In genomic region chr3:72976182-72976825, GRCh38 we compare ENCODE assay signal across 23 cellular contexts. TPM values are rescaled to one million over a fixed set of nuclear protein-coding genes. Genes with fewer than 3 reads are reported as not detected.
DNase-seq lines count a peak whose midpoint lies in the region; ATAC-seq, FAIRE-seq and TF ChIP-seq lines count a peak whose summit lies in the region.
"Had no signal": no experiment of that assay in that cellular context is flagged by ENCODE, and none has a peak within 500 bp of the region (broad histone marks: within the 10 kb centered on the region; RNA-seq: fewer than 3 reads in every experiment).

No MANE protein-coding gene starts in this region.

- H3K4me2 ChIP-seq in skeletal muscle satellite cell (ENCODE audit: low read length), result peak overlapping the region; percentile 8

- H3K27me3 ChIP-seq in RWPE2 (ENCODE audit: insufficient read depth, poor library complexity, severe bottlenecking) (no peaks in the 10 kb centered on the region), skeletal muscle satellite cell (ENCODE audit: control insufficient read depth, insufficient read depth, low read length) (no peaks in the 10 kb centered on the region)
- H3K27me3 ChIP-seq: cardiac muscle cell, MG63, transverse colon had no signal

- peak; percentile 18 for FAIRE-seq in GM19239 (lab: Jason Lieb, UNC)
- FAIRE-seq: HTR-8/SVneo had no signal

- H3K4me3 ChIP-seq in RWPE2 (ENCODE audit: severe bottlenecking), result no peak overlapping the region
- H3K4me3 ChIP-seq in fibroblast of mammary gland (ENCODE audit: control insufficient read depth, low read depth, low read length), result no peak overlapping the region
- H3K4me3 ChIP-seq in skeletal muscle satellite cell (ENCODE audit: low read length), result no peak overlapping the region
- H3K4me3 ChIP-seq: cardiac muscle cell, HAP-1, lower lobe of right lung, MG63, transverse colon had no signal

- H3K9me3 ChIP-seq in RWPE2 (ENCODE audit: severe bottlenecking), result no peaks in the 10 kb centered on the region
- no peaks in the 10 kb centered on the region for H3K9me3 ChIP-seq in skeletal muscle satellite cell (replicated peaks; ENCODE audit: low read length)
- H3K9me3 ChIP-seq: HAP-1, lower lobe of right lung, MG63, transverse colon had no signal

- H3K4me3 Mint-ChIP-seq in activated T-helper 1 cell treated with anti-CD3 and anti-CD28 coated beads, Interleukin-12 subunit alpha, Interleukin-12 subunit beta, Interleukin-2, Interleukin-4 antibody, amounts not matched to agents 30 ng/mL and 10 ng/mL and 1 ng/mL, durations not matched to agents 14 hours and 24 hours and 36 hours, result no peak overlapping the region
- H3K4me3 Mint-ChIP-seq: activated CD8-positive, alpha-beta T cell treated with anti-CD3 and anti-CD28 coated beads, Interleukin-2, amount 10 ng/mL, durations not matched to agents 7 days and 5 days; activated naive CD8-positive, alpha-beta T cell treated with anti-CD3 and anti-CD28 coated beads for 36 hours; naive thymus-derived CD4-positive, alpha-beta T cell; stimulated activated naive B cell treated with anti-CD40 and anti-IgM and Interleukin-4, amounts not matched to agents 10 μg/mL and 1 μg/mL and 100 μg/mL, for 72 hours; T-cell had no signal

- TF ChIP-seq CTCF in RWPE2 (IDR thresholded peaks at IDR 0.05; ENCODE audit: poor library complexity, severe bottlenecking), result no peak
- TF ChIP-seq CTCF in fibroblast of mammary gland (conservative IDR thresholded peaks at IDR 0.05; ENCODE audit: control insufficient read depth, insufficient read depth, low read depth, low read length), result no peak

- peaks cover 4% of the 10 kb centered on the region for H3K27me3 Mint-ChIP-seq in activated T-helper 1 cell treated with anti-CD3 and anti-CD28 coated beads, Interleukin-12 subunit alpha, Interleukin-12 subunit beta, Interleukin-2, Interleukin-4 antibody, amounts not matched to agents 30 ng/mL and 10 ng/mL and 1 ng/mL, durations not matched to agents 14 hours and 24 hours and 36 hours (ENCODE audit: insufficient read depth)

- H3K36me3 ChIP-seq in RWPE2 (ENCODE audit: low read depth) (no peaks in the 10 kb centered on the region), skeletal muscle satellite cell (ENCODE audit: insufficient read depth, low read length) (no peaks in the 10 kb centered on the region)
- H3K36me3 ChIP-seq: cardiac muscle cell, HAP-1, lower lobe of right lung, MG63, transverse colon had no signal

- H3K9ac ChIP-seq in skeletal muscle satellite cell (ENCODE audit: low read depth, low read length), result no peak overlapping the region

- peaks cover 12% of the 10 kb centered on the region for H3K4me1 ChIP-seq in RWPE2 (ENCODE audit: insufficient read depth, poor library complexity, severe bottlenecking)
- peaks cover 7% of the 10 kb centered on the region for H3K4me1 ChIP-seq in skeletal muscle satellite cell (ENCODE audit: control insufficient read depth, insufficient read depth, low read length)
- H3K4me1 ChIP-seq: lower lobe of right lung had no signal

- no peak overlapping the region for H3K27ac Mint-ChIP-seq in activated T-helper 1 cell treated with anti-CD3 and anti-CD28 coated beads, Interleukin-12 subunit alpha, Interleukin-12 subunit beta, Interleukin-2, Interleukin-4 antibody, amounts not matched to agents 30 ng/mL and 10 ng/mL and 1 ng/mL, durations not matched to agents 14 hours and 24 hours and 36 hours
- H3K27ac Mint-ChIP-seq: activated CD8-positive, alpha-beta T cell treated with anti-CD3 and anti-CD28 coated beads, Interleukin-2, amount 10 ng/mL, durations not matched to agents 7 days and 5 days; activated naive CD8-positive, alpha-beta T cell treated with anti-CD3 and anti-CD28 coated beads for 36 hours; stimulated activated naive B cell treated with anti-CD40 and anti-IgM and Interleukin-4, amounts not matched to agents 10 μg/mL and 1 μg/mL and 100 μg/mL, for 72 hours; T-cell had no signal

- DNase-seq in GM19239 (ENCODE audit: insufficient read length, low spot score) (no peak), RWPE2 (ENCODE audit: low spot score) (no peak), fibroblast of mammary gland (ENCODE audit: low read depth) (peak; percentile 66), cerebellum (ENCODE audit: low spot score) (no peak), substantia nigra (lab: John Stamatoyannopoulos, UW) (no peak)
- no peak for DNase-seq in activated T-helper 1 cell treated with anti-CD3 and anti-CD28 coated beads, Interleukin-12 subunit alpha, Interleukin-12 subunit beta, Interleukin-2, Interleukin-4 antibody, amounts not matched to agents 30 ng/mL and 10 ng/mL and 1 ng/mL, durations not matched to agents 14 hours and 24 hours and 36 hours (ENCODE audit: low spot score)
- DNase-seq: activated CD8-positive, alpha-beta T cell treated with anti-CD3 and anti-CD28 coated beads, Interleukin-2, amount 10 ng/mL, durations not matched to agents 7 days and 5 days; activated naive CD8-positive, alpha-beta T cell treated with anti-CD3 and anti-CD28 coated beads for 36 hours; activated T-cell treated with anti-CD3 and anti-CD28 coated beads, Interleukin-2, amount 50 U/mL, for 72 hours; lower lobe of right lung; MG63; naive thymus-derived CD4-positive, alpha-beta T cell; NCI-H187; NCI-H446; stimulated activated naive B cell treated with anti-CD40 and anti-IgM and Interleukin-4, amounts not matched to agents 10 μg/mL and 1 μg/mL and 100 μg/mL, for 72 hours; T-cell; transverse colon had no signal

- intact Hi-C loops in activated T-helper 1 cell treated with anti-CD3 and anti-CD28 coated beads, Interleukin-12 subunit alpha, Interleukin-12 subunit beta, Interleukin-2, Interleukin-4 antibody, amounts not matched to agents 30 ng/mL and 10 ng/mL and 1 ng/mL, durations not matched to agents 14 hours and 24 hours and 36 hours (cut with micrococcal nuclease), result loop anchor here (5.0 kb wide), 1 partner anchor 1914 kb away; no protein-coding TSS in a partner anchor

- ATAC-seq in RWPE2 (ENCODE audit: low read depth), result peak; percentile 38; the same call in 1 of the 3 replicates
- ATAC-seq: activated CD8-positive, alpha-beta T cell treated with anti-CD3 and anti-CD28 coated beads, Interleukin-2, amount 10 ng/mL, durations not matched to agents 7 days and 5 days; T-cell had no signal

- H3K9me3 Mint-ChIP-seq in activated T-helper 1 cell treated with anti-CD3 and anti-CD28 coated beads, Interleukin-12 subunit alpha, Interleukin-12 subunit beta, Interleukin-2, Interleukin-4 antibody, amounts not matched to agents 30 ng/mL and 10 ng/mL and 1 ng/mL, durations not matched to agents 14 hours and 24 hours and 36 hours, result no peaks in the 10 kb centered on the region
- H3K9me3 Mint-ChIP-seq: activated naive CD8-positive, alpha-beta T cell treated with anti-CD3 and anti-CD28 coated beads for 36 hours; activated T-cell treated with anti-CD3 and anti-CD28 coated beads, Interleukin-2, amount 50 U/mL, for 72 hours; naive thymus-derived CD4-positive, alpha-beta T cell; stimulated activated naive B cell treated with anti-CD40 and anti-IgM and Interleukin-4, amounts not matched to agents 10 μg/mL and 1 μg/mL and 100 μg/mL, for 72 hours; T-cell had no signal

- peaks cover 24% of the 10 kb centered on the region for H3K4me1 Mint-ChIP-seq in activated T-helper 1 cell treated with anti-CD3 and anti-CD28 coated beads, Interleukin-12 subunit alpha, Interleukin-12 subunit beta, Interleukin-2, Interleukin-4 antibody, amounts not matched to agents 30 ng/mL and 10 ng/mL and 1 ng/mL, durations not matched to agents 14 hours and 24 hours and 36 hours (ENCODE audit: low read depth)

- H3K36me3 Mint-ChIP-seq in activated T-helper 1 cell treated with anti-CD3 and anti-CD28 coated beads, Interleukin-12 subunit alpha, Interleukin-12 subunit beta, Interleukin-2, Interleukin-4 antibody, amounts not matched to agents 30 ng/mL and 10 ng/mL and 1 ng/mL, durations not matched to agents 14 hours and 24 hours and 36 hours (ENCODE audit: low read depth), result no peaks in the 10 kb centered on the region
- H3K36me3 Mint-ChIP-seq: activated naive CD8-positive, alpha-beta T cell treated with anti-CD3 and anti-CD28 coated beads for 36 hours; naive thymus-derived CD4-positive, alpha-beta T cell; stimulated activated naive B cell treated with anti-CD40 and anti-IgM and Interleukin-4, amounts not matched to agents 10 μg/mL and 1 μg/mL and 100 μg/mL, for 72 hours; T-cell had no signal

- no peak overlapping the region for H3K27ac ChIP-seq in RWPE2 (ENCODE audit: poor library complexity, severe bottlenecking)
- H3K27ac ChIP-seq in substantia nigra (ENCODE audit: low read depth, low read length, poor library complexity, severe bottlenecking), result no peak overlapping the region
- H3K27ac ChIP-seq: C4-2B, cardiac muscle cell, lower lobe of right lung, transverse colon, VCaP had no signal

RNA-seq across cellular contexts. Expression of gene PPP4R2, which starts 20.3 kb away (rescaled TPM):
- total RNA-seq in skeletal muscle satellite cell (2012; rRNA removed), result 39.5 and 41.8 TPM in 2 replicates
- total RNA-seq in cerebellum, result 70.9 TPM
- total RNA-seq in activated T-helper 1 cell treated with anti-CD3 and anti-CD28 coated beads, Interleukin-12 subunit alpha, Interleukin-12 subunit beta, Interleukin-2, Interleukin-4 antibody, amounts not matched to agents 30 ng/mL and 10 ng/mL and 1 ng/mL, durations not matched to agents 14 hours and 24 hours and 36 hours, result 113 and 125 TPM in 2 replicates
